ENCODE assay signal across 9 cellular contexts in genomic region chr5:96961053-96961452, GRCh38. TPM values are rescaled to one million over a fixed set of nuclear protein-coding genes. Genes with fewer than 3 reads are reported as not detected.
DNase-seq lines count a peak whose midpoint lies in the region; ATAC-seq, FAIRE-seq and TF ChIP-seq lines count a peak whose summit lies in the region.
"Had no signal": no experiment of that assay in that cellular context is flagged by ENCODE, and none has a peak within 500 bp of the region (broad histone marks: within the 10 kb centered on the region; RNA-seq: fewer than 3 reads in every experiment).

No MANE protein-coding gene starts in this region.

- no peak for TF ChIP-seq RAD21 in IMR-90 (IDR thresholded peaks at IDR 0.05; ENCODE audit: low read length)

- TF ChIP-seq POLR2A in GM12891 (IDR thresholded peaks at IDR 0.05; ENCODE audit: low read depth, low read length) (no peak), IMR-90 (IDR thresholded peaks at IDR 0.05; ENCODE audit: low read depth, low read length) (no peak)

- 0 out of 2 replicates have a peak, but pooled peaks cover 2% of the 10 kb centered on the region for H3K4me1 ChIP-seq in IMR-90 (ENCODE audit: control insufficient read depth, insufficient read depth, low read length)

- no peak overlapping the region for H2BK15ac ChIP-seq in IMR-90 (ENCODE audit: low read depth, low read length)

- no peak overlapping the region for H4K8ac ChIP-seq in IMR-90 (ENCODE audit: low read depth in 2 of 2, low read length in 2 of 2)

- ATAC-seq in GM21528 (IDR thresholded peaks at IDR 0.05; ENCODE audit: low FRiP score, unreplicated experiment) (peak; percentile 55), IMR-90 (ENCODE audit: low read depth) (no peak)

- peak; percentile 95 for FAIRE-seq in GM12891 (lab: Jason Lieb, UNC)

- H3K9me1 ChIP-seq in IMR-90 (ENCODE audit: insufficient read depth, low read length): 0 out of 2 replicates have a peak, but pooled peaks cover 4% of the 10 kb centered on the region

- H3K56ac ChIP-seq in IMR-90 (ENCODE audit: extremely low read depth, insufficient read depth, low read length): no peak overlapping the region

- no peak overlapping the region for H3K18ac ChIP-seq in IMR-90 (ENCODE audit: low read depth, low read length)

- no peak overlapping the region for H3K4me2 ChIP-seq in IMR-90 (ENCODE audit: low read depth, low read length)

- no CpG with 5 or more reads among the region's 1 CpG for WGBS in IMR-90 (ENCODE audit: extremely low coverage in 2 of 2, insufficient read length in 1 of 2), 2 experiments

- no TSS peak for BruUV-seq in IMR-90 (replicated peaks; lab: Mats Ljungman, UMichigan)

- H3K27ac ChIP-seq in IMR-90 (ENCODE audit: insufficient read depth, low read length): no peak overlapping the region

- H3K27me3 ChIP-seq in IMR-90 (ENCODE audit: control insufficient read depth, insufficient read depth, low read length): no peaks in the 10 kb centered on the region

- DNase-seq in GM12891 (ENCODE audit: insufficient read length, low spot score) (no peak), IMR-90 (no peak), choroid plexus epithelial cell (ENCODE audit: low read depth) (peak; percentile 42), middle frontal gyrus (ENCODE audit: extremely low spot score, low spot score) (no peak), G401 (ENCODE audit: low spot score) (no peak), COLO829 (ENCODE audit: low spot score) (no peak)
- no peak for DNase-seq in stimulated activated CD8-positive, alpha-beta memory T cell treated with anti-CD3 and anti-CD28 coated beads, Interleukin-4, amount 100 ng/mL, for 48 hours
- DNase-seq: GOT3 had no signal

- H4K91ac ChIP-seq in IMR-90 (ENCODE audit: insufficient read depth, low read depth, low read length): no peak overlapping the region

- no peak overlapping the region for H2AK5ac ChIP-seq in IMR-90 (ENCODE audit: low read depth, low read length)

- no peak overlapping the region for H3K4ac ChIP-seq in IMR-90 (ENCODE audit: low read depth, low read length)

- H3K9me3 ChIP-seq in IMR-90 (ENCODE audit: control insufficient read depth, insufficient read depth, low read length): no peaks in the 10 kb centered on the region

- H4K5ac ChIP-seq in IMR-90 (ENCODE audit: low read depth, low read length): no peak overlapping the region

- dilution Hi-C loops in IMR-90 (cut with HindIII; ENCODE audit: low sequenced_read_pairs, unreplicated experiment): no loop called here

- H2AK9ac ChIP-seq in IMR-90 (replicated peaks; ENCODE audit: low read depth, low read length, poor library complexity): no peak overlapping the region

- H3K14ac ChIP-seq in IMR-90 (replicated peaks; ENCODE audit: low read depth, low read length): no peak overlapping the region

- POLR2A ChIA-PET in IMR-90 (lab: Charles Lee; ENCODE audit: unreplicated experiment): no interaction called here

- H3K36me3 ChIP-seq in IMR-90 (ENCODE audit: control insufficient read depth, insufficient read depth, low read length): peaks cover 1% of the 10 kb centered on the region; the same call in 1 of the 2 replicates

- CTCF ChIA-PET in IMR-90 (lab: Yijun Ruan, JAX): interaction anchor here (0.9 to 1.4 kb wide), 2 partner anchors 15 to 92 kb away, joined by 3 to 6 read pairs; no protein-coding TSS in a partner anchor

- in situ Hi-C loops in IMR-90 (cut with MboI; ENCODE audit: low sequenced_read_pairs) (no loop called here), G401 (cut with HindIII; ENCODE audit: low sequenced_read_pairs) (no loop called here)

- H3K79me1 ChIP-seq in IMR-90 (ENCODE audit: low read depth in 1 of 2, low read length in 2 of 2): peaks cover 19 to 36% of the 10 kb centered on the region in 2 experiments; a peak in 3 of 4 replicates

- no peaks in the 10 kb centered on the region; the same call in 1 of the 2 replicates for H4K20me1 ChIP-seq in IMR-90 (ENCODE audit: insufficient read depth, low read length)

- H2BK20ac ChIP-seq in IMR-90 (ENCODE audit: low read depth, low read length): no peak overlapping the region

- H3K9ac ChIP-seq in IMR-90 (ENCODE audit: low read depth, low read length): no peak overlapping the region

- H2BK5ac ChIP-seq in IMR-90 (ENCODE audit: low read depth, low read length, poor library complexity, severe bottlenecking): no peak overlapping the region

- no peak for TF ChIP-seq CTCF in IMR-90 (conservative IDR thresholded peaks at IDR 0.05; ENCODE audit: low read depth, low read length)
- TF ChIP-seq CTCF in choroid plexus epithelial cell (conservative IDR thresholded peaks at IDR 0.05; ENCODE audit: low read depth, low read length): no peak

- H2AFZ ChIP-seq in IMR-90 (replicated peaks; ENCODE audit: low read length, poor library complexity): no peak overlapping the region

- H3K4me3 ChIP-seq in IMR-90 (ENCODE audit: insufficient read depth, low read depth, low read length): no peak overlapping the region
- H3K4me3 ChIP-seq in choroid plexus epithelial cell (ENCODE audit: low read depth, low read length): no peak overlapping the region

- no peak overlapping the region for H2BK120ac ChIP-seq in IMR-90 (ENCODE audit: low read depth, low read length)

- no peak overlapping the region for H3K23ac ChIP-seq in IMR-90 (ENCODE audit: low read depth, low read length)

- intact Hi-C loops in IMR-90 (cut with micrococcal nuclease): no loop called here

TF ChIP-seq in GM12891, 5 proteins besides CTCF, POLR2A, EP300 and RAD21:
- TF ChIP-seq SPI1 (IDR thresholded peaks at IDR 0.05; ENCODE audit: low read depth, low read length): 0 out of 2 replicates have a peak, but pooled peaks have one; percentile 1
- no peak for TF ChIP-seq POU2F2 (IDR thresholded peaks at IDR 0.05; ENCODE audit: low read depth, low read length)

TF ChIP-seq in IMR-90, 13 proteins besides CTCF, POLR2A, EP300 and RAD21:
- TF ChIP-seq CHD1 (IDR thresholded peaks at IDR 0.05; ENCODE audit: low read depth, low read length): no peak
- TF ChIP-seq CEBPB (IDR thresholded peaks at IDR 0.05; ENCODE audit: low read depth, low read length): no peak
- TF ChIP-seq RCOR1 (IDR thresholded peaks at IDR 0.05; ENCODE audit: insufficient replicate concordance, low read length): no peak
- no peak for TF ChIP-seq RFX5 (IDR thresholded peaks at IDR 0.05; ENCODE audit: low read depth, low read length)
- no peak for TF ChIP-seq USF2 (IDR thresholded peaks at IDR 0.05; ENCODE audit: low read depth, low read length)
- TF ChIP-seq MAFK (IDR thresholded peaks at IDR 0.05; ENCODE audit: low read depth, low read length): peak; percentile 63; the same call in 1 of the 2 replicates
- no peak for TF ChIP-seq MAZ (IDR thresholded peaks at IDR 0.05; ENCODE audit: borderline replicate concordance, low read depth, low read length)
- no peak for TF ChIP-seq SMC3 (IDR thresholded peaks at IDR 0.05; ENCODE audit: low read depth, low read length)
TF ChIP-seq in IMR-90: peak in this region for 1.

RNA-seq across cellular contexts. Expression of gene LNPEP, which starts 25.2 kb away (rescaled TPM):
- 9.2 TPM for polyA plus RNA-seq in GM12891 (2012; ENCODE audit: low read depth, missing spikeins)
- total RNA-seq in IMR-90 (2012; rRNA removed): 27.4 and 27.5 TPM in 2 replicates
- polyA plus RNA-seq in IMR-90 (2012; rRNA removed): 2.7 and 3.6 TPM in 2 replicates
- 0.61 and 0.63 TPM in 2 replicates for polyA plus RNA-seq in IMR-90 (2012; cell fraction: cytosol; rRNA removed)
- 1.2 and 7.0 TPM in 2 replicates for polyA plus RNA-seq in IMR-90 (2012; cell fraction: nucleus; rRNA removed; ENCODE audit: low replicate concordance)
- total RNA-seq in G401 (2014; rRNA removed; shearing (Covaris generic)): 8.7 and 16.6 TPM in 2 replicates
